Comparison of ENCODE assay signal across 20 cellular contexts in the genomic region with DNA sequence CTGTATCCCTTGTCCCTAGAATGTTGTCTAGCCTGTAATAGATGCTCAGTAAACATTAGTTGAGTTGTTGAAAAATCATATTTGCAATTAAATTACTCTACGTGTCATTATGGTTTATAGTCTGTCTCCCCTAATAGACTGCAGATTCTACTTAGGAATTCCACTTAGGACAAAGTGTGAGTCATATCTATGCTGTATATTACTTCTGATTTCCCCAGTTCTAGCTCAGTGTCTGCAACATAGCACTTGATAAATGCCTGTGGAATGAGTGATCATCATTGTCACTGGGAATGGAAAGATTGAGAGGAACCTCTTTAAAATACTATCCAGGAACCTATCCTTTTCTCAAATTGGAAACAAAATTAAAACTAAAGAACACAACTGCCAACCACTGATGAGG.
A peak's percentile ranks its signal among the peaks of the same experiment; 100 is the strongest.
DNase-seq lines count a peak whose midpoint lies in the region; ATAC-seq, FAIRE-seq and TF ChIP-seq lines count a peak whose summit lies in the region.
"Had no signal": no experiment of that assay in that cellular context is flagged by ENCODE, and none has a peak within 500 bp of the region (broad histone marks: within the 10 kb centered on the region; RNA-seq: fewer than 3 reads in every experiment).

No MANE protein-coding gene starts in this region.

- peak overlapping the region; percentile 7 for H3K9ac ChIP-seq in smooth muscle cell (ENCODE audit: low read depth)

- POLR2A ChIA-PET in BJ (lab: Charles Lee): no interaction called here

- no peaks in the 10 kb centered on the region for H3K79me2 ChIP-seq in smooth muscle cell (ENCODE audit: low read depth)
- H3K79me2 ChIP-seq: hepatocyte had no signal

- no peaks in the 10 kb centered on the region for H3K9me3 ChIP-seq in smooth muscle cell (replicated peaks; ENCODE audit: low read depth)
- H3K9me3 ChIP-seq: ovary had no signal

- WGBS in smooth muscle cell (ENCODE audit: low lambda C conversion rate): 23% methylated on average over 1 of the region's 1 CpG

- TF ChIP-seq CTCF in BJ (IDR thresholded peaks at IDR 0.05; ENCODE audit: insufficient read depth, low read depth, low read length) (no peak), bronchial epithelial cell (IDR thresholded peaks at IDR 0.05; ENCODE audit: insufficient read depth, low read length, severe bottlenecking) (no peak), smooth muscle cell (IDR thresholded peaks at IDR 0.05; ENCODE audit: borderline replicate concordance, insufficient read depth, poor library complexity, severe bottlenecking) (no peak), GM10266 (IDR thresholded peaks at IDR 0.05; ENCODE audit: control insufficient read depth, insufficient read depth, low read depth, missing control alignments) (no peak)

- H3K4me2 ChIP-seq in smooth muscle cell: peak overlapping the region; percentile 30
- H3K4me2 ChIP-seq: hepatocyte had no signal

- no peaks in the 10 kb centered on the region for H3F3A ChIP-seq in smooth muscle cell (ENCODE audit: low read depth)

- no peak overlapping the region for H2AFZ ChIP-seq in smooth muscle cell (ENCODE audit: low read depth)
- H2AFZ ChIP-seq: hepatocyte had no signal

- FAIRE-seq in bronchial epithelial cell (lab: Jason Lieb, UNC): no peak

- CTCF ChIA-PET in BJ (lab: Yijun Ruan, JAX): interaction anchor here (0.6 to 1.6 kb wide), 2 partner anchors 16 to 1617 kb away, joined by 3 to 5 read pairs; no protein-coding TSS in a partner anchor

- H3K27me3 ChIP-seq in BJ (ENCODE audit: control insufficient read depth, insufficient read depth, low read length) (peaks cover 1% of the 10 kb centered on the region; the same call in 1 of the 2 replicates), bronchial epithelial cell (ENCODE audit: control insufficient read depth, insufficient read depth, low read length) (no peaks in the 10 kb centered on the region), smooth muscle cell (ENCODE audit: low read depth) (no peaks in the 10 kb centered on the region)
- H3K27me3 ChIP-seq: ovary, upper lobe of left lung had no signal

- no peaks in the 10 kb centered on the region for H3K4me1 ChIP-seq in smooth muscle cell (ENCODE audit: low read depth)
- H3K4me1 ChIP-seq: upper lobe of left lung had no signal

- ATAC-seq in GM21786 (IDR thresholded peaks at IDR 0.05; ENCODE audit: unreplicated experiment) (no peak), HG03439 (IDR thresholded peaks at IDR 0.05; ENCODE audit: unreplicated experiment) (no peak)
- ATAC-seq: activated CD8-positive, alpha-beta memory T cell treated with anti-CD3 and anti-CD28 coated beads, Interleukin-2, amount 10 ng/mL, durations not matched to agents 7 days and 5 days; right cardiac atrium had no signal

- H3K4me3 ChIP-seq in BJ (ENCODE audit: low read depth, low read length) (no peak overlapping the region), bronchial epithelial cell (ENCODE audit: low read depth, low read length) (no peak overlapping the region), smooth muscle cell (no peak overlapping the region)
- H3K4me3 ChIP-seq: hepatocyte, ovary, upper lobe of left lung had no signal

- H4K20me1 ChIP-seq in smooth muscle cell (ENCODE audit: low read depth): no peaks in the 10 kb centered on the region

- no peaks in the 10 kb centered on the region for H3K36me3 ChIP-seq in BJ (ENCODE audit: control insufficient read depth, insufficient read depth, low read length)
- H3K36me3 ChIP-seq in bronchial epithelial cell (ENCODE audit: control insufficient read depth, insufficient read depth, low read length): no peaks in the 10 kb centered on the region
- no peaks in the 10 kb centered on the region for H3K36me3 ChIP-seq in smooth muscle cell (ENCODE audit: low read depth)
- H3K36me3 ChIP-seq: ovary, upper lobe of left lung had no signal

- peak overlapping the region; percentile 72 for H3K27ac ChIP-seq in smooth muscle cell (ENCODE audit: low read depth)
- H3K27ac ChIP-seq: hepatocyte, ovary, upper lobe of left lung had no signal

- DNase-seq in BJ (ENCODE audit: low read depth) (peak; percentile 73), M059J (ENCODE audit: low read depth) (peak; percentile 60), bronchial epithelial cell (ENCODE audit: low read depth) (peak; percentile 2), smooth muscle cell (lab: John Stamatoyannopoulos, UW; ENCODE audit: unreplicated experiment) (no peak), GM10266 (ENCODE audit: extremely low spot score) (no peak)
- DNase-seq: activated CD4-positive, alpha-beta T cell treated with anti-CD3 and anti-CD28 coated beads, Interleukin-2, amount 10 ng/mL, durations not matched to agents 24 days and 14 days; activated CD8-positive, alpha-beta memory T cell treated with anti-CD3 and anti-CD28 coated beads, Interleukin-2, amount 10 ng/mL, durations not matched to agents 7 days and 5 days; activated naive CD4-positive, alpha-beta T cell treated with anti-CD3 and anti-CD28 coated beads, Interleukin-2, amount 50 U/mL, for 16 hours; NCI-H1092; NCI-H1930; NCI-H2227 treated with DMSO at 0.1 percent for 48 hours; NCI-H774; ovary; right cardiac atrium; SHP77 treated with DMSO at 0.1 percent for 48 hours; stimulated activated CD4-positive, alpha-beta T cell treated with anti-CD3 and anti-CD28 coated beads, Interleukin-15, amount 100 ng/mL, for 24 hours; upper lobe of left lung had no signal

Comparison
In these comparisons a context has a peak if more than half of its experiments do, and no peak if none do; other contexts are left out.
1. DNase-seq: peak in BJ (single experiment), M059J (single experiment) and bronchial epithelial cell (single experiment); none in smooth muscle cell (single experiment) and GM10266 (single experiment).